Comparison of ENCODE assay signal across 14 cellular contexts in genomic region chr4:34181311-34181808, GRCh38.
DNase-seq lines count a peak whose midpoint lies in the region; ATAC-seq and TF ChIP-seq lines count a peak whose summit lies in the region.
"Had no signal": no experiment of that assay in that cellular context is flagged by ENCODE, and none has a peak within 500 bp of the region (broad histone marks: within the 10 kb centered on the region; RNA-seq: fewer than 3 reads in every experiment).

No MANE protein-coding gene starts in this region.

- H3K4me3 Mint-ChIP-seq in activated naive CD8-positive, alpha-beta T cell treated with anti-CD3 and anti-CD28 coated beads, Interleukin-2, amount 50 U/mL, for 24 hours: no peak overlapping the region
- H3K4me3 Mint-ChIP-seq: activated T-cell treated with anti-CD3 and anti-CD28 coated beads, Interleukin-2, amount 50 U/mL, for 24 hours; CD14-positive monocyte had no signal

- no peaks in the 10 kb centered on the region for H3K9me3 ChIP-seq in AG04450 (ENCODE audit: control insufficient read depth, insufficient read depth, low read length)
- H3K9me3 ChIP-seq: right lobe of liver had no signal

- no peaks in the 10 kb centered on the region for H3K27me3 ChIP-seq in AG04450 (ENCODE audit: control insufficient read depth, insufficient read depth, low read length)
- H3K27me3 ChIP-seq: right lobe of liver had no signal

- H3K4me1 Mint-ChIP-seq in activated naive CD8-positive, alpha-beta T cell treated with anti-CD3 and anti-CD28 coated beads, Interleukin-2, amount 50 U/mL, for 24 hours: no peaks in the 10 kb centered on the region
- H3K4me1 Mint-ChIP-seq: CD14-positive monocyte had no signal

- no peaks in the 10 kb centered on the region for H3K36me3 Mint-ChIP-seq in activated naive CD8-positive, alpha-beta T cell treated with anti-CD3 and anti-CD28 coated beads, Interleukin-2, amount 50 U/mL, for 24 hours (ENCODE audit: low read depth)
- H3K36me3 Mint-ChIP-seq: CD14-positive monocyte had no signal

- H3K27ac ChIP-seq in AG04450 (ENCODE audit: low read depth, low read length): peak overlapping the region; percentile 83
- H3K27ac ChIP-seq: right lobe of liver, WERI-Rb-1 had no signal

- no peak for TF ChIP-seq CTCF in AG04450 (IDR thresholded peaks at IDR 0.05; ENCODE audit: low read depth, low read length)

- no peak overlapping the region for H3K27ac Mint-ChIP-seq in activated naive CD8-positive, alpha-beta T cell treated with anti-CD3 and anti-CD28 coated beads, Interleukin-2, amount 50 U/mL, for 24 hours
- H3K27ac Mint-ChIP-seq: activated T-cell treated with anti-CD3 and anti-CD28 coated beads, Interleukin-2, amount 50 U/mL, for 24 hours; CD14-positive monocyte had no signal

- peaks cover 15% of the 10 kb centered on the region for H3K9me3 Mint-ChIP-seq in activated naive CD8-positive, alpha-beta T cell treated with anti-CD3 and anti-CD28 coated beads, Interleukin-2, amount 50 U/mL, for 24 hours

- POLR2A ChIA-PET in AG04450 (lab: Yijun Ruan, JAX): no interaction called here

- H3K4me3 ChIP-seq in AG04450 (ENCODE audit: low read depth, low read length): no peak overlapping the region
- H3K4me3 ChIP-seq: right lobe of liver had no signal

- CTCF ChIA-PET in AG04450 (lab: Charles Lee): no interaction called here

- no peak for ATAC-seq in stimulated activated naive CD8-positive, alpha-beta T cell treated with anti-CD3 and anti-CD28 coated beads, Interleukin-15, Interleukin-2, amounts not matched to agents 100 U/mL and 50 U/mL, for 24 hours
- no peak for ATAC-seq in activated naive CD8-positive, alpha-beta T cell treated with anti-CD3 and anti-CD28 coated beads, Interleukin-2, amount 50 U/mL, for 24 hours
- no peak for ATAC-seq in HG02840 (IDR thresholded peaks at IDR 0.05; ENCODE audit: low FRiP score, unreplicated experiment)

- no peaks in the 10 kb centered on the region for H3K27me3 Mint-ChIP-seq in activated naive CD8-positive, alpha-beta T cell treated with anti-CD3 and anti-CD28 coated beads, Interleukin-2, amount 50 U/mL, for 24 hours
- H3K27me3 Mint-ChIP-seq: activated T-cell treated with anti-CD3 and anti-CD28 coated beads, Interleukin-2, amount 50 U/mL, for 24 hours had no signal

- DNase-seq in AG04450 (ENCODE audit: low read depth, low spot score) (peak; percentile 52), HS-5 (ENCODE audit: low read depth) (peak; percentile 94), amniotic epithelial cell (ENCODE audit: low read depth) (peak; percentile 98), iris pigment epithelial cell (ENCODE audit: low read depth) (peak; percentile 92)
- no peak for DNase-seq in stimulated activated naive CD8-positive, alpha-beta T cell treated with anti-CD3 and anti-CD28 coated beads, Interleukin-15, Interleukin-2, amounts not matched to agents 100 U/mL and 50 U/mL, for 24 hours
- no peak for DNase-seq in stimulated activated CD4-positive, alpha-beta T cell treated with anti-CD3 and anti-CD28 coated beads, Interleukin-1b, Interleukin-23, amount 100 ng/mL, for 48 hours
- no peak for DNase-seq in activated naive CD8-positive, alpha-beta T cell treated with anti-CD3 and anti-CD28 coated beads, Interleukin-2, amount 50 U/mL, for 24 hours
- DNase-seq: activated T-cell treated with anti-CD3 and anti-CD28 coated beads, Interleukin-2, amount 50 U/mL, for 24 hours; midbrain; NCI-H187 treated with DMSO at 0.1 percent for 48 hours; right lobe of liver; WERI-Rb-1 had no signal

Comparison
In these comparisons a context has a peak if more than half of its experiments do, and no peak if none do; other contexts are left out.
1. DNase-seq: peak in AG04450 (single experiment), HS-5 (single experiment), amniotic epithelial cell (single experiment) and iris pigment epithelial cell (single experiment); none in stimulated activated naive CD8-positive, alpha-beta T cell treated with anti-CD3 and anti-CD28 coated beads, Interleukin-15, Interleukin-2, amounts not matched to agents 100 U/mL and 50 U/mL, for 24 hours (single experiment), stimulated activated CD4-positive, alpha-beta T cell treated with anti-CD3 and anti-CD28 coated beads, Interleukin-1b, Interleukin-23, amount 100 ng/mL, for 48 hours (single experiment) and activated naive CD8-positive, alpha-beta T cell treated with anti-CD3 and anti-CD28 coated beads, Interleukin-2, amount 50 U/mL, for 24 hours (single experiment).